12 cellular contexts compared by ENCODE assay signal in genomic region chr4:107283587-107284559, GRCh38.
DNase-seq lines count a peak whose midpoint lies in the region; FAIRE-seq and TF ChIP-seq lines count a peak whose summit lies in the region.
"Had no signal": no experiment of that assay in that cellular context is flagged by ENCODE, and none has a peak within 500 bp of the region (broad histone marks: within the 10 kb centered on the region; RNA-seq: fewer than 3 reads in every experiment).

No MANE protein-coding gene starts in this region.

- H3K27me3 ChIP-seq in keratinocyte (ENCODE audit: control insufficient read depth, extremely low read depth, insufficient read depth, low read length) = no peaks in the 10 kb centered on the region

- H3K9me1 ChIP-seq in keratinocyte (ENCODE audit: control insufficient read depth, extremely low read depth, insufficient read depth, low read length) = no peaks in the 10 kb centered on the region

- H3K27ac ChIP-seq in keratinocyte (ENCODE audit: control insufficient read depth, insufficient read depth, low read length) = peak overlapping the region; percentile 22

- no peaks in the 10 kb centered on the region for H3K9me3 ChIP-seq in keratinocyte (ENCODE audit: control insufficient read depth, low read depth, low read length)

- no peak overlapping the region for H3K9ac ChIP-seq in keratinocyte (ENCODE audit: control insufficient read depth, extremely low read depth, insufficient read depth, low read length)

- DNase-seq in AG08395 (ENCODE audit: low spot score) = peak; percentile 93
- peak; percentile 12 for DNase-seq in HTR-8/SVneo (ENCODE audit: insufficient read length, low spot score)
- peak; percentile 46 for DNase-seq in brain pericyte (ENCODE audit: low read depth, low spot score)
- peak; percentile 72 for DNase-seq in keratinocyte (ENCODE audit: low read depth, low spot score)
- DNase-seq in head of caudate nucleus = no peak
- DNase-seq in NCI-H82 treated with DMSO at 0.1 percent for 48 hours (lab: John Stamatoyannopoulos, UW; ENCODE audit: unreplicated experiment) = no peak
- no peak for DNase-seq in erythroblast (lab: John Stamatoyannopoulos, UW)
- no peak for DNase-seq in NCI-H2081 treated with DMSO at 0.1 percent for 48 hours (lab: John Stamatoyannopoulos, UW)
- DNase-seq: activated CD4-positive, alpha-beta T cell treated with anti-CD3 and anti-CD28 coated beads, Interleukin-2, amount 50 U/mL, for 1 hour; CD4-positive, alpha-beta T cell; foreskin melanocyte; stimulated activated CD4-positive, alpha-beta T cell treated with anti-CD3 and anti-CD28 coated beads, Interleukin-1b, Interleukin-23, amount 100 ng/mL, for 48 hours had no signal

- H3K4me1 ChIP-seq in keratinocyte (ENCODE audit: control insufficient read depth, extremely low read depth, insufficient read depth, low read length) = peaks cover 22% of the 10 kb centered on the region

- H2AFZ ChIP-seq in keratinocyte (ENCODE audit: control insufficient read depth, low read length) = no peak overlapping the region

- H3K36me3 ChIP-seq in keratinocyte (ENCODE audit: control insufficient read depth in 2 of 2, extremely low read depth in 1 of 2, insufficient read depth in 2 of 2, low read length in 2 of 2) = no peaks in the 10 kb centered on the region

- peak overlapping the region; percentile 43 for H3K4me2 ChIP-seq in keratinocyte (ENCODE audit: control insufficient read depth, extremely low read depth, insufficient read depth, low read depth, low read length)

- intact Hi-C loops in head of caudate nucleus (cut with DNase I) = no loop called here

- H4K20me1 ChIP-seq in keratinocyte (ENCODE audit: control insufficient read depth, extremely low read depth, insufficient read depth, low read length) = no peaks in the 10 kb centered on the region

- H3K4me3 ChIP-seq in keratinocyte (ENCODE audit: control insufficient read depth in 2 of 3, extremely low read depth in 1 of 3, insufficient read depth in 2 of 3, low read depth in 1 of 3, low read length in 3 of 3) = peak overlapping the region in 1 of 3 experiments; percentile 29

- H3K79me2 ChIP-seq in keratinocyte (ENCODE audit: control insufficient read depth, insufficient read depth, low read length) = no peaks in the 10 kb centered on the region

- dilution Hi-C loops in keratinocyte (cut with MboI; ENCODE audit: extremely low pct_ligation_motif_present, low sequenced_read_pairs) = no loop called here

- FAIRE-seq in HTR-8/SVneo (lab: Jason Lieb, UNC) (no peak), keratinocyte (lab: Jason Lieb, UNC) (peak; percentile 98)

- no peak for TF ChIP-seq CTCF in keratinocyte (optimal IDR thresholded peaks at IDR 0.05 in 1 of 3, IDR thresholded peaks at IDR 0.05 in 1 of 3, conservative IDR thresholded peaks at IDR 0.05 in 1 of 3; ENCODE audit: extremely low read depth in 1 of 3, insufficient read depth in 2 of 3, low read length in 3 of 3)

- no peak for TF ChIP-seq POLR2A in erythroblast (IDR thresholded peaks at IDR 0.05; ENCODE audit: low read length)

Comparison
In these comparisons a context has a peak if more than half of its experiments do, and no peak if none do; other contexts are left out.
1. DNase-seq: peak in AG08395 (single experiment), HTR-8/SVneo (single experiment), brain pericyte (single experiment) and keratinocyte (single experiment); none in head of caudate nucleus (0 of 42), NCI-H82 treated with DMSO at 0.1 percent for 48 hours (single experiment), erythroblast (0 of 2) and NCI-H2081 treated with DMSO at 0.1 percent for 48 hours (single experiment).